ENCODE assay signal across 11 cellular contexts in genomic region chr5:68070641-68071191, GRCh38.
DNase-seq lines count a peak whose midpoint lies in the region; ATAC-seq, FAIRE-seq and TF ChIP-seq lines count a peak whose summit lies in the region.
"Had no signal": no experiment of that assay in that cellular context is flagged by ENCODE, and none has a peak within 500 bp of the region (broad histone marks: within the 10 kb centered on the region; RNA-seq: fewer than 3 reads in every experiment).

No MANE protein-coding gene starts in this region.

- 35 to 40% methylated on average over 2 of the region's 2 CpGs for WGBS in pancreas, 2 donors

- H3K4me3 ChIP-seq in ACC112 (ENCODE audit: low read depth, low read length) (no peak overlapping the region), pancreas (no peak overlapping the region)

- DNase-seq in HCEC 1CT (peak; percentile 13), pancreas (no peak), T-cell (no peak), amygdala (lab: John Stamatoyannopoulos, UW) (no peak), HUDEP-2 (lab: John Stamatoyannopoulos, UW; ENCODE audit: unreplicated experiment in 76 of 76) (no peak)
- DNase-seq: hypothalamus; KG1; stimulated activated naive CD4-positive, alpha-beta T cell treated with Interleukin-2 at 50 U/mL for 16 hours had no signal

- H3K9me3 ChIP-seq in pancreas: no peaks in the 10 kb centered on the region

- POLR2A ChIA-PET in T-cell (lab: Charles Lee): no interaction called here

- H3K27me3 ChIP-seq in ACC112 (ENCODE audit: insufficient read depth, low read length): no peaks in the 10 kb centered on the region
- no peaks in the 10 kb centered on the region for H3K27me3 ChIP-seq in pancreas

- peaks cover 0 to 9% (median 5%) of the 10 kb centered on the region in 3 donors for H3K9me3 Mint-ChIP-seq in T-cell

- peaks cover 0 to 2% (median 0%) of the 10 kb centered on the region in 3 donors for H3K4me1 Mint-ChIP-seq in T-cell

- no peak overlapping the region for H3K27ac Mint-ChIP-seq in T-cell

- intact Hi-C loops in pancreas (cut with DNase I): no loop called here

- H3K27ac ChIP-seq in ACC112 (ENCODE audit: low read depth, low read length): 0 out of 2 replicates have a peak overlapping the region, but pooled peaks have one; percentile 4
- H3K27ac ChIP-seq in pancreas: no peak overlapping the region

- ATAC-seq in GM18517 (IDR thresholded peaks at IDR 0.05; ENCODE audit: unreplicated experiment) (peak; percentile 81), HG03521 (IDR thresholded peaks at IDR 0.05; ENCODE audit: unreplicated experiment) (peak; percentile 78), pancreas (no peak), T-cell (replicated peaks in 1 of 4) (no peak)

- H3K4me3 Mint-ChIP-seq in T-cell: no peak overlapping the region

- H3K27me3 Mint-ChIP-seq in T-cell: no peaks in the 10 kb centered on the region

- CTCF ChIA-PET in T-cell (lab: Charles Lee): interaction anchor here in 1 of 2 donors (0.6 kb wide), 1 partner anchor 692 kb away, joined by 5 read pairs; no protein-coding TSS in a partner anchor

- no peaks in the 10 kb centered on the region for H3K36me3 ChIP-seq in ACC112 (ENCODE audit: insufficient read depth, low read length)
- H3K36me3 ChIP-seq in pancreas: no peaks in the 10 kb centered on the region

- peak overlapping the region; percentile 62 for H2AFZ ChIP-seq in ACC112 (ENCODE audit: low read length, unreplicated experiment)

- H3K36me3 Mint-ChIP-seq in T-cell: no peaks in the 10 kb centered on the region

- TF ChIP-seq CTCF in pancreas (IDR thresholded peaks at IDR 0.05): no peak

- H3K79me2 ChIP-seq in ACC112 (ENCODE audit: control insufficient read depth, insufficient read depth, low read length, unreplicated experiment): no peaks in the 10 kb centered on the region

- peaks cover 16% of the 10 kb centered on the region for H3K4me1 ChIP-seq in ACC112 (ENCODE audit: control insufficient read depth, insufficient read depth, low read length, unreplicated experiment)
- H3K4me1 ChIP-seq in pancreas: no peaks in the 10 kb centered on the region

- FAIRE-seq in pancreas (lab: Jason Lieb, UNC): no peak

Comparison
In these comparisons a context has a peak if more than half of its experiments do, and no peak if none do; other contexts are left out.
1. ATAC-seq: peak in GM18517 (single experiment) and HG03521 (single experiment); none in pancreas (0 of 4) and T-cell (0 of 4).